ENCODE assay signal across 8 cellular contexts in genomic region chrX:107741318-107741813, GRCh38. TPM values are rescaled to one million over a fixed set of nuclear protein-coding genes. Genes with fewer than 3 reads are reported as not detected.
DNase-seq lines count a peak whose midpoint lies in the region; ATAC-seq and TF ChIP-seq lines count a peak whose summit lies in the region.

No MANE protein-coding gene starts in this region.

- no peak overlapping the region for H3K4me3 ChIP-seq in HEK293 (ENCODE audit: low read depth, low read length)

- peaks cover 18% of the 10 kb centered on the region for H3K4me1 Mint-ChIP-seq in Calu3 (ENCODE audit: low read depth, unreplicated experiment)
- peaks cover 40% of the 10 kb centered on the region for H3K4me1 Mint-ChIP-seq in activated naive CD4-positive, alpha-beta T cell treated with anti-CD3 and anti-CD28 coated beads for 36 hours (ENCODE audit: low read depth)
- peaks cover 10% of the 10 kb centered on the region for H3K4me1 Mint-ChIP-seq in mesothelial cell of epicardium

- intact Hi-C loops in Calu3 (cut with micrococcal nuclease; ENCODE audit: unreplicated experiment) = no loop called here
- intact Hi-C loops in activated naive CD4-positive, alpha-beta T cell treated with anti-CD3 and anti-CD28 coated beads for 36 hours (cut with micrococcal nuclease) = no loop called here

- BruUV-seq in Calu3 (replicated peaks; lab: Mats Ljungman, UMichigan) = no TSS peak

- peaks cover 27% of the 10 kb centered on the region for H3K4me1 ChIP-seq in HEK293 (ENCODE audit: control insufficient read depth, insufficient read depth, low read length)

- H3K9me3 ChIP-seq in HEK293 (ENCODE audit: control insufficient read depth, insufficient read depth, low read depth, low read length) = no peaks in the 10 kb centered on the region

- no peaks in the 10 kb centered on the region for H3K36me3 ChIP-seq in HEK293 (ENCODE audit: control insufficient read depth in 2 of 2, insufficient read depth in 1 of 2, low read length in 2 of 2)

- H3K27ac Mint-ChIP-seq in Calu3 (ENCODE audit: unreplicated experiment) = peak overlapping the region; percentile 65
- H3K27ac Mint-ChIP-seq in activated naive CD4-positive, alpha-beta T cell treated with anti-CD3 and anti-CD28 coated beads for 36 hours = peak overlapping the region; percentile 94
- H3K27ac Mint-ChIP-seq in mesothelial cell of epicardium = peak overlapping the region; percentile 93

- H3K4me3 Mint-ChIP-seq in Calu3 (ENCODE audit: low read depth, unreplicated experiment) (peak overlapping the region; percentile 49), mesothelial cell of epicardium (no peak overlapping the region)
- peak overlapping the region; percentile 77 for H3K4me3 Mint-ChIP-seq in activated naive CD4-positive, alpha-beta T cell treated with anti-CD3 and anti-CD28 coated beads for 36 hours

- no peak for ATAC-seq in GM21619 (IDR thresholded peaks at IDR 0.05; ENCODE audit: unreplicated experiment)

- no peak for TF ChIP-seq CTCF in Calu3 (IDR thresholded peaks at IDR 0.05; ENCODE audit: unreplicated experiment)
- TF ChIP-seq CTCF in HEK293 (tag by site-specific recombination; IDR thresholded peaks at IDR 0.05) = no peak
- no peak for TF ChIP-seq CTCF in mesothelial cell of epicardium (IDR thresholded peaks at IDR 0.05; ENCODE audit: unreplicated experiment)
- TF ChIP-seq CTCF in GM10266 (IDR thresholded peaks at IDR 0.05; ENCODE audit: control insufficient read depth, insufficient read depth, low read depth, missing control alignments) = no peak

- H3K27ac ChIP-seq in HEK293 (ENCODE audit: extremely low read depth, low read depth, low read length) = peak overlapping the region; percentile 83

- H3K27me3 Mint-ChIP-seq in Calu3 (ENCODE audit: unreplicated experiment) (no peaks in the 10 kb centered on the region), mesothelial cell of epicardium (ENCODE audit: low read depth) (peaks cover 37% of the 10 kb centered on the region)
- no peaks in the 10 kb centered on the region for H3K27me3 Mint-ChIP-seq in activated naive CD4-positive, alpha-beta T cell treated with anti-CD3 and anti-CD28 coated beads for 36 hours (ENCODE audit: low read depth)

- no peak for DNase-seq in Calu3
- DNase-seq in activated naive CD4-positive, alpha-beta T cell treated with anti-CD3 and anti-CD28 coated beads for 36 hours = no peak
- no peak for DNase-seq in mesothelial cell of epicardium (ENCODE audit: low spot score in 2 of 2, unreplicated experiment in 2 of 2)
- DNase-seq in GM10266 (ENCODE audit: extremely low spot score) = no peak
- DNase-seq in GM03348 (ENCODE audit: low spot score) = no peak
- DNase-seq in GDM1 (lab: John Stamatoyannopoulos, UW) = no peak

- H3K36me3 Mint-ChIP-seq in Calu3 (ENCODE audit: insufficient read depth, unreplicated experiment) = peaks cover 9% of the 10 kb centered on the region
- no peaks in the 10 kb centered on the region for H3K36me3 Mint-ChIP-seq in activated naive CD4-positive, alpha-beta T cell treated with anti-CD3 and anti-CD28 coated beads for 36 hours (ENCODE audit: low read depth)
- no peaks in the 10 kb centered on the region for H3K36me3 Mint-ChIP-seq in mesothelial cell of epicardium

- POLR2A ChIA-PET in HEK293 (lab: Yijun Ruan, JAX) = interaction anchor here (0.6 to 2.2 kb wide), 9 partner anchors 8 to 106 kb away, joined by 3 to 12 read pairs (median 4); partner anchors contain the start of gene TSC22D3

- H3K9me3 Mint-ChIP-seq in Calu3 (ENCODE audit: low read depth, unreplicated experiment) = no peaks in the 10 kb centered on the region
- no peaks in the 10 kb centered on the region for H3K9me3 Mint-ChIP-seq in activated naive CD4-positive, alpha-beta T cell treated with anti-CD3 and anti-CD28 coated beads for 36 hours
- no peaks in the 10 kb centered on the region for H3K9me3 Mint-ChIP-seq in mesothelial cell of epicardium

- CTCF ChIA-PET in Calu3 (lab: Charles Lee) (interaction anchor here (0.7 to 1.7 kb wide), 5 partner anchors 10 to 67 kb away, joined by 3 to 18 read pairs (median 4); no protein-coding TSS in a partner anchor), HEK293 (lab: Yijun Ruan, JAX) (interaction anchor here (0.8 to 1.5 kb wide), 5 partner anchors 10 to 847 kb away, joined by 3 to 5 read pairs (median 4); no protein-coding TSS in a partner anchor)
- CTCF ChIA-PET in activated naive CD4-positive, alpha-beta T cell treated with anti-CD3 and anti-CD28 coated beads for 36 hours (lab: Charles Lee) = interaction anchor here (0.8 to 3.1 kb wide), 5 partner anchors 23 to 84 kb away, joined by 3 to 14 read pairs (median 5); partner anchors contain the start of genes MID2, NCBP2L and TSC22D3

TF ChIP-seq in HEK293, 187 proteins besides CTCF, POLR2A, EP300 and RAD21:
- TF ChIP-seq ZNF776 (tag by site-specific recombination; IDR thresholded peaks at IDR 0.05; ENCODE audit: borderline replicate concordance) = no peak
- peak; percentile 56 for TF ChIP-seq ZFHX2 (tag by site-specific recombination; conservative IDR thresholded peaks at IDR 0.05)

RNA-seq across cellular contexts. Expression of gene TSC22D3, which starts 34.2 kb away (rescaled TPM):
- total RNA-seq in Calu3 (2022) (35.1 and 48.3 TPM in 2 replicates), mesothelial cell of epicardium (32.1 to 37.0 TPM (median 34.4 TPM) in 3 replicates)
- 10 to 100 TPM; 28.0 to 29.2 TPM for total RNA-seq in activated naive CD4-positive, alpha-beta T cell treated with anti-CD3 and anti-CD28 coated beads for 36 hours

RNA-seq across cellular contexts. Expression of gene NCBP2L, which starts 36.2 kb away (rescaled TPM):
- total RNA-seq in Calu3 (2022) = not detected in 2 replicates
- not detected for total RNA-seq in activated naive CD4-positive, alpha-beta T cell treated with anti-CD3 and anti-CD28 coated beads for 36 hours
- total RNA-seq in mesothelial cell of epicardium = not detected in 3 replicates
